ENCODE assay signal across 25 cellular contexts in genomic region chr14:82067221-82067620, GRCh38.
DNase-seq lines count a peak whose midpoint lies in the region; ATAC-seq and TF ChIP-seq lines count a peak whose summit lies in the region.
"Had no signal": no experiment of that assay in that cellular context is flagged by ENCODE, and none has a peak within 500 bp of the region (broad histone marks: within the 10 kb centered on the region; RNA-seq: fewer than 3 reads in every experiment).

No MANE protein-coding gene starts in this region.

- no peaks in the 10 kb centered on the region for H3K27me3 ChIP-seq in PC-9 (ENCODE audit: insufficient read depth, low read depth)
- H3K27me3 ChIP-seq: esophagus squamous epithelium, gastrocnemius medialis had no signal

- intact Hi-C loops in PC-9 (cut with micrococcal nuclease; ENCODE audit: unreplicated experiment) = no loop called here

- peak; percentile 71 for DNase-seq in DMS153 (lab: John Stamatoyannopoulos, UW)
- DNase-seq in NCI-H1417 (lab: John Stamatoyannopoulos, UW) = peak; percentile 60 to 96 (median 87)
- DNase-seq in NCI-H2227 (lab: John Stamatoyannopoulos, UW; ENCODE audit: unreplicated experiment) = peak; percentile 68
- peak; percentile 56 for DNase-seq in OCI-M1 (lab: John Stamatoyannopoulos, UW)
- no peak for DNase-seq in GM20000 (ENCODE audit: low spot score)
- no peak for DNase-seq in PC-9
- DNase-seq: activated CD4-positive, alpha-beta T cell treated with anti-CD3 and anti-CD28 coated beads, Interleukin-2, amount 50 U/mL, for 4 hours; activated CD4-positive, CD25-positive, alpha-beta regulatory T cell; DND-41; esophagus squamous epithelium; gastrocnemius medialis; IMR-90; mesenchymal stem cell; NCI-H146; NCI-H69; small intestine; stimulated activated CD4-positive, alpha-beta T cell treated with anti-CD3 and anti-CD28 coated beads, Interleukin-1b, Interleukin-23, amount 100 ng/mL, for 48 hours; T-helper 9 cell had no signal

- no peak overlapping the region for H3K4me2 ChIP-seq in PC-9

- H3K4me1 ChIP-seq in PC-9 (replicated peaks; ENCODE audit: insufficient read depth) = no peaks in the 10 kb centered on the region
- H3K4me1 ChIP-seq: esophagus squamous epithelium, gastrocnemius medialis, HAP-1 had no signal

- no TSS peak for BruUV-seq in PC-9 (replicated peaks; lab: Mats Ljungman, UMichigan)

- ATAC-seq in GM21423 (IDR thresholded peaks at IDR 0.05; ENCODE audit: unreplicated experiment) (no peak), GM19023 (IDR thresholded peaks at IDR 0.05; ENCODE audit: unreplicated experiment) (no peak)
- ATAC-seq: gastrocnemius medialis, GM12878, left lobe of liver had no signal

- POLR2A ChIA-PET in PC-9 (lab: Charles Lee; ENCODE audit: unreplicated experiment) = no interaction called here

- H3K9me3 ChIP-seq in PC-9 (ENCODE audit: insufficient read depth, low read depth) = no peaks in the 10 kb centered on the region
- H3K9me3 ChIP-seq: esophagus squamous epithelium, gastrocnemius medialis, HAP-1 had no signal

- no peak overlapping the region for H3K27ac ChIP-seq in PC-9
- H3K27ac ChIP-seq: coronary artery, esophagus squamous epithelium, gastrocnemius medialis, HL-60 had no signal

- H3K79me2 ChIP-seq in PC-9 (ENCODE audit: low read depth) = no peaks in the 10 kb centered on the region

- CTCF ChIA-PET in PC-9 (lab: Charles Lee) = no interaction called here

- no peaks in the 10 kb centered on the region for H3F3A ChIP-seq in PC-9 (ENCODE audit: insufficient read depth, low read depth)

- H3K4me3 ChIP-seq in PC-9 = no peak overlapping the region
- H3K4me3 ChIP-seq: coronary artery, esophagus squamous epithelium, gastrocnemius medialis, GM12878, HAP-1 had no signal

- H4K20me1 ChIP-seq in PC-9 (ENCODE audit: insufficient read depth) = no peaks in the 10 kb centered on the region

- no peak overlapping the region for H2AFZ ChIP-seq in PC-9

- no peaks in the 10 kb centered on the region for H3K9me2 ChIP-seq in PC-9 (ENCODE audit: insufficient read depth)

- TF ChIP-seq CTCF in GM20000 (IDR thresholded peaks at IDR 0.05; ENCODE audit: extremely low read depth, missing control alignments) (no peak), PC-9 (conservative IDR thresholded peaks at IDR 0.05) (no peak)

- no peaks in the 10 kb centered on the region for H3K36me3 ChIP-seq in PC-9 (ENCODE audit: low read depth)
- H3K36me3 ChIP-seq: esophagus squamous epithelium, gastrocnemius medialis, HAP-1 had no signal

Comparison
In these comparisons a context has a peak if more than half of its experiments do, and no peak if none do; other contexts are left out.
1. DNase-seq: peak in DMS153 (single experiment), NCI-H1417 (3 of 3), NCI-H2227 (single experiment) and OCI-M1 (single experiment); none in GM20000 (single experiment) and PC-9 (0 of 2).